In the genomic region with DNA sequence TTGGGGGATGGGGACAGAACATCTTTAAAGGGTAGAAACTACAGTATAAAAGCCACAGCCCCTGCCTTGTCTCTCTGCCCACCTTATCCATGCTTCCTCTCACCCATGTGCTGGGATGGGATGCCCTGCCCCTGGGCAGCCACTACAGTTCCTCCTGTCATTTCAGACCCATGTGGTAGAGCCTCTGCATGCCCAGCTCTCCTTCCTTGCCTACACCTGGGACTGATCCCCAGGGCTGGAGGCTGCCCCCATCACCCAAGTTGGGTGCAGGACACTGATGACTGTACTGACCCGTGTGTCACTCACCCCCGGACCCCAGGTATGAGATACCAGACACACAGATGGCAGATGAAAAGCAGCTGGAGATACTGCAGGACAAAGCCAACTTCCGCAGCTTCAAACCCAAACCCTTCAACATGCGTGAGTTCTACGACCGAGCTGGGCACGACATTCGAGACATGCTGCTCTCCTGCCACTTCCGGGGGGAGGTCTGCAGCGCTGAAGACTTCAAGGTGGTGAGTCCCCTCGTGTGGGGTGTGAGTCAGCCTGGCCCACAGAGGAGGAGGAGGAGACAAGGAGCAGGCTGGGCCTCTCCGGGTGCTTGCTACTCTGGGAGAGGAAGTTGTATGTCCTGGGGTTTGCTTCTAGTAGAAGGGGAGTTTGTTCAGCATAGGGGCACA, we compare ENCODE assay signal across 1 cellular context.
TF ChIP-seq lines count a peak whose summit lies in the region.

No MANE protein-coding gene starts in this region.

TF ChIP-seq in GM23338, 12 proteins besides CTCF, POLR2A, EP300 and RAD21 (continued from another document):
- TF ChIP-seq, protein P1, sequence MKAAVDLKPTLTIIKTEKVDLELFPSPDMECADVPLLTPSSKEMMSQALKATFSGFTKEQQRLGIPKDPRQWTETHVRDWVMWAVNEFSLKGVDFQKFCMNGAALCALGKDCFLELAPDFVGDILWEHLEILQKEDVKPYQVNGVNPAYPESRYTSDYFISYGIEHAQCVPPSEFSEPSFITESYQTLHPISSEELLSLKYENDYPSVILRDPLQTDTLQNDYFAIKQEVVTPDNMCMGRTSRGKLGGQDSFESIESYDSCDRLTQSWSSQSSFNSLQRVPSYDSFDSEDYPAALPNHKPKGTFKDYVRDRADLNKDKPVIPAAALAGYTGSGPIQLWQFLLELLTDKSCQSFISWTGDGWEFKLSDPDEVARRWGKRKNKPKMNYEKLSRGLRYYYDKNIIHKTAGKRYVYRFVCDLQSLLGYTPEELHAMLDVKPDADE (IDR thresholded peaks at IDR 0.05) = no peak
- TF ChIP-seq ZNF331 (CRISPR knock-in tag; IDR thresholded peaks at IDR 0.05; ENCODE audit: low read depth) (no peak), STAT1 (IDR thresholded peaks at IDR 0.05; ENCODE audit: unreplicated experiment) (no peak), CREB1 (CRISPR knock-in tag; IDR thresholded peaks at IDR 0.05; ENCODE audit: low read depth) (no peak), POLR2AphosphoS5 (IDR thresholded peaks at IDR 0.05; ENCODE audit: low read depth) (no peak), JUNB (IDR thresholded peaks at IDR 0.05; ENCODE audit: unreplicated experiment) (no peak), ZNF114 (CRISPR knock-in tag; IDR thresholded peaks at IDR 0.05) (no peak)
- TF ChIP-seq, protein P2, sequence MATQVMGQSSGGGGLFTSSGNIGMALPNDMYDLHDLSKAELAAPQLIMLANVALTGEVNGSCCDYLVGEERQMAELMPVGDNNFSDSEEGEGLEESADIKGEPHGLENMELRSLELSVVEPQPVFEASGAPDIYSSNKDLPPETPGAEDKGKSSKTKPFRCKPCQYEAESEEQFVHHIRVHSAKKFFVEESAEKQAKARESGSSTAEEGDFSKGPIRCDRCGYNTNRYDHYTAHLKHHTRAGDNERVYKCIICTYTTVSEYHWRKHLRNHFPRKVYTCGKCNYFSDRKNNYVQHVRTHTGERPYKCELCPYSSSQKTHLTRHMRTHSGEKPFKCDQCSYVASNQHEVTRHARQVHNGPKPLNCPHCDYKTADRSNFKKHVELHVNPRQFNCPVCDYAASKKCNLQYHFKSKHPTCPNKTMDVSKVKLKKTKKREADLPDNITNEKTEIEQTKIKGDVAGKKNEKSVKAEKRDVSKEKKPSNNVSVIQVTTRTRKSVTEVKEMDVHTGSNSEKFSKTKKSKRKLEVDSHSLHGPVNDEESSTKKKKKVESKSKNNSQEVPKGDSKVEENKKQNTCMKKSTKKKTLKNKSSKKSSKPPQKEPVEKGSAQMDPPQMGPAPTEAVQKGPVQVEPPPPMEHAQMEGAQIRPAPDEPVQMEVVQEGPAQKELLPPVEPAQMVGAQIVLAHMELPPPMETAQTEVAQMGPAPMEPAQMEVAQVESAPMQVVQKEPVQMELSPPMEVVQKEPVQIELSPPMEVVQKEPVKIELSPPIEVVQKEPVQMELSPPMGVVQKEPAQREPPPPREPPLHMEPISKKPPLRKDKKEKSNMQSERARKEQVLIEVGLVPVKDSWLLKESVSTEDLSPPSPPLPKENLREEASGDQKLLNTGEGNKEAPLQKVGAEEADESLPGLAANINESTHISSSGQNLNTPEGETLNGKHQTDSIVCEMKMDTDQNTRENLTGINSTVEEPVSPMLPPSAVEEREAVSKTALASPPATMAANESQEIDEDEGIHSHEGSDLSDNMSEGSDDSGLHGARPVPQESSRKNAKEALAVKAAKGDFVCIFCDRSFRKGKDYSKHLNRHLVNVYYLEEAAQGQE (IDR thresholded peaks at IDR 0.05; ENCODE audit: unreplicated experiment) = no peak
